In the genomic region with DNA sequence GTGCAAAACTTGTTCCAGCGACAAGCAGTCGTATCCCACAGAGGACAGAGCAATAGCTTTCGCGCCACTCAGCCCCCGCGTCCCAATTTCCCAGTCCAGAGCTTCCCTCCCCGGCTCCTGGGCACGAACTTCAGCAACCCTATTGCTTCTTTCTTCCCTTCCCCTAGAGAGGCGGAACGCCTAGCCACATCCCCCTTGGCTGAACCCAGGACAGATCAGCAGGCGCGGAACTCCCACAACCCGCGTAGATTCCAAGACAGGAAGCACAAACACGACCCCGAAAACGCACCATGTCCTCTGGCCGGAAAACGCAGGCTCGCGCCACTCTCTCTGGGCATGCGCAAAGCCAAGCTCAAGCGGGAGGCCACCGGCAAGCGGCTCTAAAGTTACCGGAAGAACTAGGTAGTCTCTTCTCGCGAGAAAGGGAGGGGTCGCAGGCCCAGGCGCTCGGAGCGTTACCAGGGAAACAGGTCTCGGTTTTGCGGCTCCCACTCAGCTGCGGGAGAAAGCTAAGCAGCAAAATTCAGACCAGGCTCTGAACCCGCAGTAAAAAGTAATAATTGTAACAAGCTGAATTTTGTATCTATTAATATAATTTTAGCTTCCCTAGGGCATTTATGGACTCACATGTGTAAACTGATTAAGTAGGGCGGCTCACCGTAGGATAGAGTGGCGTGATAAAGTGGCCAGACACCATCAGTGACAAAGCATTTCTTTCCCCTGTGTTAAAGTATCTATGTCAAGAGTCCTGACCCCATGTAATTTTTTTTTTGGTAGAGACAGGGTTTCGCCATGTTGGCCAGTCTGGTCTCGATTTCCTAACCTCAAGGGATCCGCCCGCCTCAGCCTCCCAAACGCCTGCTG, we compare ENCODE assay signal across 1 cellular context.
TF ChIP-seq lines count a peak whose summit lies in the region.

TMEM209 (minus strand) TSS at position 323 of the 864 bp plus-strand sequence; CDS start at position 292, 31 bp downstream.

TF ChIP-seq in HEK293, 187 proteins besides CTCF, POLR2A, EP300 and RAD21 (continued from another document and continues in another):
- TF ChIP-seq ZBTB44 (tag by site-specific recombination; IDR thresholded peaks at IDR 0.05) (no peak), SP7 (tag by site-specific recombination; IDR thresholded peaks at IDR 0.05) (peak; percentile 50), ZNF600 (tag by site-specific recombination; IDR thresholded peaks at IDR 0.05) (peak; percentile 94; the same call in 1 of the 2 replicates), PRDM4 (tag by site-specific recombination; IDR thresholded peaks at IDR 0.05) (no peak), ZBTB26 (tag by site-specific recombination; optimal IDR thresholded peaks at IDR 0.05) (peak; percentile 59), KLF8 (tag by site-specific recombination; IDR thresholded peaks at IDR 0.05) (peak; percentile 67), BCL11A (tag by site-specific recombination; IDR thresholded peaks at IDR 0.05; ENCODE audit: low read depth) (no peak), ZNF423 (tag by site-specific recombination; IDR thresholded peaks at IDR 0.05) (no peak), ZNF138 (tag by site-specific recombination; IDR thresholded peaks at IDR 0.05; ENCODE audit: borderline replicate concordance) (no peak), ZFHX2 (tag by site-specific recombination; conservative IDR thresholded peaks at IDR 0.05) (no peak), MYNN (tag by site-specific recombination; IDR thresholded peaks at IDR 0.05; ENCODE audit: borderline replicate concordance) (no peak), ZNF48 (tag by site-specific recombination; IDR thresholded peaks at IDR 0.05) (no peak), ZNF670 (tag by site-specific recombination; IDR thresholded peaks at IDR 0.05; ENCODE audit: low read depth) (no peak), ZNF654 (tag by site-specific recombination; IDR thresholded peaks at IDR 0.05; ENCODE audit: low read depth) (no peak), ZNF623 (tag by site-specific recombination; IDR thresholded peaks at IDR 0.05) (no peak), ZBTB1 (tag by site-specific recombination; IDR thresholded peaks at IDR 0.05) (0 out of 2 replicates have a peak, but pooled peaks have one; percentile 30), ZNF311 (tag by site-specific recombination; IDR thresholded peaks at IDR 0.05; ENCODE audit: borderline replicate concordance) (no peak), ZNF777 (tag by site-specific recombination; IDR thresholded peaks at IDR 0.05; ENCODE audit: borderline replicate concordance) (no peak), ZNF341 (tag by site-specific recombination; IDR thresholded peaks at IDR 0.05; ENCODE audit: low read depth) (peak; percentile 35; the same call in 1 of the 2 replicates), ZNF121 (tag by site-specific recombination; IDR thresholded peaks at IDR 0.05) (no peak), ZSCAN5A (tag by site-specific recombination; IDR thresholded peaks at IDR 0.05) (no peak), ZNF776 (tag by site-specific recombination; IDR thresholded peaks at IDR 0.05; ENCODE audit: borderline replicate concordance) (no peak), ZNF768 (tag by site-specific recombination; IDR thresholded peaks at IDR 0.05) (no peak), ZNF639 (tag by site-specific recombination; IDR thresholded peaks at IDR 0.05) (no peak; the same call in 1 of the 2 replicates), ZNF747 (tag by site-specific recombination; IDR thresholded peaks at IDR 0.05) (no peak), AEBP2 (tag by site-specific recombination; IDR thresholded peaks at IDR 0.05; ENCODE audit: borderline replicate concordance) (no peak), ZNF274 (IDR thresholded peaks at IDR 0.05; ENCODE audit: low read length) (no peak), ZNF274 (tag by site-specific recombination; IDR thresholded peaks at IDR 0.05; ENCODE audit: borderline replicate concordance) (no peak), ZNF473 (tag by site-specific recombination; IDR thresholded peaks at IDR 0.05) (no peak), ZBTB17 (tag by site-specific recombination; IDR thresholded peaks at IDR 0.05) (peak; percentile 80), ZNF658 (tag by site-specific recombination; IDR thresholded peaks at IDR 0.05) (no peak), SETDB1 (IDR thresholded peaks at IDR 0.05; ENCODE audit: insufficient read length, low read length) (no peak), ZNF175 (tag by site-specific recombination; IDR thresholded peaks at IDR 0.05) (no peak), ZNF433 (tag by site-specific recombination; IDR thresholded peaks at IDR 0.05; ENCODE audit: low read depth) (no peak), YY2 (tag by site-specific recombination; IDR thresholded peaks at IDR 0.05) (no peak; the same call in 1 of the 2 replicates), ZNF26 (tag by site-specific recombination; IDR thresholded peaks at IDR 0.05) (no peak), ZSCAN23 (tag by site-specific recombination; IDR thresholded peaks at IDR 0.05) (no peak), ZNF214 (tag by site-specific recombination; IDR thresholded peaks at IDR 0.05; ENCODE audit: borderline replicate concordance) (no peak), SALL2 (tag by site-specific recombination; IDR thresholded peaks at IDR 0.05; ENCODE audit: borderline replicate concordance) (no peak), ZNF843 (tag by site-specific recombination; IDR thresholded peaks at IDR 0.05) (0 out of 2 replicates have a peak, but pooled peaks have one; percentile 19), SP2 (tag by site-specific recombination; IDR thresholded peaks at IDR 0.05) (peak; percentile 86), ZNF266 (tag by site-specific recombination; IDR thresholded peaks at IDR 0.05; ENCODE audit: low read depth) (no peak), ZNF292 (tag by site-specific recombination; IDR thresholded peaks at IDR 0.05; ENCODE audit: borderline replicate concordance, low read depth) (no peak), ZNF404 (tag by site-specific recombination; IDR thresholded peaks at IDR 0.05) (no peak), HOXC10 (CRISPR knock-in tag; IDR thresholded peaks at IDR 0.05) (no peak)
- TF ChIP-seq, protein P1, sequence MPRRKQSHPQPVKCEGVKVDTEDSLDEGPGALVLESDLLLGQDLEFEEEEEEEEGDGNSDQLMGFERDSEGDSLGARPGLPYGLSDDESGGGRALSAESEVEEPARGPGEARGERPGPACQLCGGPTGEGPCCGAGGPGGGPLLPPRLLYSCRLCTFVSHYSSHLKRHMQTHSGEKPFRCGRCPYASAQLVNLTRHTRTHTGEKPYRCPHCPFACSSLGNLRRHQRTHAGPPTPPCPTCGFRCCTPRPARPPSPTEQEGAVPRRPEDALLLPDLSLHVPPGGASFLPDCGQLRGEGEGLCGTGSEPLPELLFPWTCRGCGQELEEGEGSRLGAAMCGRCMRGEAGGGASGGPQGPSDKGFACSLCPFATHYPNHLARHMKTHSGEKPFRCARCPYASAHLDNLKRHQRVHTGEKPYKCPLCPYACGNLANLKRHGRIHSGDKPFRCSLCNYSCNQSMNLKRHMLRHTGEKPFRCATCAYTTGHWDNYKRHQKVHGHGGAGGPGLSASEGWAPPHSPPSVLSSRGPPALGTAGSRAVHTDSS (tag by site-specific recombination; IDR thresholded peaks at IDR 0.05) = no peak
- TF ChIP-seq, protein P2, sequence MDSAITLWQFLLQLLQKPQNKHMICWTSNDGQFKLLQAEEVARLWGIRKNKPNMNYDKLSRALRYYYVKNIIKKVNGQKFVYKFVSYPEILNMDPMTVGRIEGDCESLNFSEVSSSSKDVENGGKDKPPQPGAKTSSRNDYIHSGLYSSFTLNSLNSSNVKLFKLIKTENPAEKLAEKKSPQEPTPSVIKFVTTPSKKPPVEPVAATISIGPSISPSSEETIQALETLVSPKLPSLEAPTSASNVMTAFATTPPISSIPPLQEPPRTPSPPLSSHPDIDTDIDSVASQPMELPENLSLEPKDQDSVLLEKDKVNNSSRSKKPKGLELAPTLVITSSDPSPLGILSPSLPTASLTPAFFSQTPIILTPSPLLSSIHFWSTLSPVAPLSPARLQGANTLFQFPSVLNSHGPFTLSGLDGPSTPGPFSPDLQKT (IDR thresholded peaks at IDR 0.05; ENCODE audit: borderline replicate concordance, low read depth, low read length) = no peak
